Comparison of ENCODE assay signal across 15 cellular contexts in the genomic region with DNA sequence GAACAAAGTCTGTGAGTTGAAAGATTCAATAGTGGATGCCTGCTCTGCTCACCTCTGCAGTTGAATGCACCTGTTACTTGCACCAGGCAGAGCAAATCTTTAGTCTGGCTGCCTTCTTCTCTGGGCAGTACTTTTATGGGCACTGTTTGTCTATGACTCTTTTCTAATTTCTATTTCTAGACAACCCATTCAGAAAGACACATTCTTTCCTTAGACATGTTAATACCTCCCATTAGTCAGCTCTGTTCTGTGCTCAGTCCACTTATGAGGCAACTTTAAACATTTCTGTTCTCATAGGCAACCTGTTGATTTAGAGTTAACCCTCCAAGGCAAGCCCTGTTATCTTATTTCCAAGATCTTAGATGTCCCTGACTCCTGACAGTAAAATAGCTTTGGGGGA.
DNase-seq lines count a peak whose midpoint lies in the region; ATAC-seq and TF ChIP-seq lines count a peak whose summit lies in the region.
"Had no signal": no experiment of that assay in that cellular context is flagged by ENCODE, and none has a peak within 500 bp of the region (broad histone marks: within the 10 kb centered on the region; RNA-seq: fewer than 3 reads in every experiment).

No MANE protein-coding gene starts in this region.

- peak overlapping the region in 1 of 2 donors; percentile 26 for H3K4me3 ChIP-seq in ascending aorta
- no peak overlapping the region for H3K4me3 ChIP-seq in heart right ventricle
- no peak overlapping the region for H3K4me3 ChIP-seq in thyroid gland (replicated peaks in 1 of 3)
- H3K4me3 ChIP-seq: K562, SJSA1 had no signal

- ATAC-seq in heart right ventricle (peak; percentile 29 to 81 (median 64)), GM18520 (IDR thresholded peaks at IDR 0.05; ENCODE audit: unreplicated experiment) (no peak)
- ATAC-seq: K562 had no signal

- no peak for TF ChIP-seq CTCF in ascending aorta (IDR thresholded peaks at IDR 0.05)
- TF ChIP-seq CTCF in heart right ventricle (IDR thresholded peaks at IDR 0.05): no peak
- TF ChIP-seq CTCF in thyroid gland (IDR thresholded peaks at IDR 0.05): no peak

- intact Hi-C loops in ascending aorta (cut with DNase I): loop anchor here (2.0 kb wide), 1 partner anchor 41 kb away; no protein-coding TSS in a partner anchor
- intact Hi-C loops in heart right ventricle (cut with DNase I): loop anchor here in 1 of 10 donors (5.0 kb wide), 1 partner anchor 35 kb away; no protein-coding TSS in a partner anchor
- intact Hi-C loops in posterior cingulate gyrus (cut with DNase I): no loop called here
- intact Hi-C loops in thyroid gland (cut with DNase I): no loop called here

- H3K27me3 ChIP-seq in ascending aorta (no peaks in the 10 kb centered on the region), heart right ventricle (no peaks in the 10 kb centered on the region), thyroid gland (no peaks in the 10 kb centered on the region)
- H3K27me3 ChIP-seq: SJSA1 had no signal

- no peak for TF ChIP-seq POLR2A in thyroid gland (IDR thresholded peaks at IDR 0.05)

- peak overlapping the region; percentile 94 to 95 for H3K27ac ChIP-seq in ascending aorta
- H3K27ac ChIP-seq in heart right ventricle: peak overlapping the region; percentile 53 to 90 (median 80)
- H3K27ac ChIP-seq in thyroid gland: no peak overlapping the region
- H3K27ac ChIP-seq: parathyroid adenoma, SJSA1 had no signal

- peaks cover 9 to 37% of the 10 kb centered on the region in 2 donors for H3K4me1 ChIP-seq in ascending aorta
- H3K4me1 ChIP-seq in heart right ventricle: peaks cover 4 to 81% (median 35%) of the 10 kb centered on the region in 9 donors
- H3K4me1 ChIP-seq in thyroid gland: peaks cover 0 to 8% of the 10 kb centered on the region in 2 donors
- H3K4me1 ChIP-seq: parathyroid adenoma, SJSA1 had no signal

- H3K9me3 ChIP-seq in ascending aorta: no peaks in the 10 kb centered on the region
- H3K9me3 ChIP-seq in heart right ventricle: no peaks in the 10 kb centered on the region
- H3K9me3 ChIP-seq in thyroid gland: no peaks in the 10 kb centered on the region
- H3K9me3 ChIP-seq: SJSA1 had no signal

- H3K36me3 ChIP-seq in ascending aorta (no peaks in the 10 kb centered on the region), heart right ventricle (no peaks in the 10 kb centered on the region), thyroid gland (no peaks in the 10 kb centered on the region)
- H3K36me3 ChIP-seq: SJSA1 had no signal

- DNase-seq in AG20443 (ENCODE audit: low spot score): peak; percentile 46
- DNase-seq in ascending aorta (ENCODE audit: low spot score in 2 of 2): no peak
- no peak for DNase-seq in heart right ventricle
- DNase-seq in renal cortical epithelial cell (ENCODE audit: low read depth): peak; percentile 23
- no peak for DNase-seq in activated CD8-positive, alpha-beta memory T cell treated with anti-CD3 and anti-CD28 coated beads for 24 hours
- DNase-seq in posterior cingulate gyrus: no peak
- DNase-seq in thyroid gland: no peak
- DNase-seq: activated CD4-positive, alpha-beta T cell treated with anti-CD3 and anti-CD28 coated beads, Interleukin-2, amount 50 U/mL, for 48 hours; amygdala; NCI-H2227 treated with DMSO at 0.1 percent for 48 hours; stimulated activated CD4-positive, alpha-beta T cell treated with anti-CD3 and anti-CD28 coated beads, Interleukin-1b, Interleukin-23, amount 100 ng/mL, for 48 hours had no signal

Comparison
In these comparisons a context has a peak if more than half of its experiments do, and no peak if none do; other contexts are left out.
1. DNase-seq: peak in AG20443 (single experiment) and renal cortical epithelial cell (single experiment); none in ascending aorta (0 of 2), heart right ventricle (0 of 2), activated CD8-positive, alpha-beta memory T cell treated with anti-CD3 and anti-CD28 coated beads for 24 hours (single experiment), posterior cingulate gyrus (0 of 10) and thyroid gland (0 of 2).
2. H3K27ac ChIP-seq: peak in ascending aorta (2 of 2) and heart right ventricle (10 of 10); none in thyroid gland (0 of 3).